Comparison of ENCODE assay signal across 10 cellular contexts in genomic region chr6:24883618-24884017, GRCh38. TPM values are rescaled to one million over a fixed set of nuclear protein-coding genes. Genes with fewer than 3 reads are reported as not detected.
DNase-seq lines count a peak whose midpoint lies in the region; ATAC-seq, FAIRE-seq and TF ChIP-seq lines count a peak whose summit lies in the region.
"Had no signal": no experiment of that assay in that cellular context is flagged by ENCODE, and none has a peak within 500 bp of the region (broad histone marks: within the 10 kb centered on the region; RNA-seq: fewer than 3 reads in every experiment).

No MANE protein-coding gene starts in this region.

- intact Hi-C loops in GM12878 (cut with micrococcal nuclease; ENCODE audit: unreplicated experiment) (loop anchor here (2.0 kb wide), 1 partner anchor 49 kb away; no protein-coding TSS in a partner anchor), PC-9 (cut with micrococcal nuclease; ENCODE audit: unreplicated experiment) (no loop called here), thyroid gland (cut with DNase I) (no loop called here)

- H3K9me3 ChIP-seq in GM12878 (replicated peaks; ENCODE audit: control insufficient read depth, insufficient read depth, low read length) = peaks cover 2% of the 10 kb centered on the region; the same call in 1 of the 3 replicates
- peaks cover 2% of the 10 kb centered on the region; the same call in 1 of the 2 replicates for H3K9me3 ChIP-seq in PC-9 (ENCODE audit: insufficient read depth, low read depth)
- no peaks in the 10 kb centered on the region for H3K9me3 ChIP-seq in thyroid gland

- H3K79me2 ChIP-seq in GM12878 (ENCODE audit: control insufficient read depth, insufficient read depth, low read length) (peaks cover 2% of the 10 kb centered on the region), PC-9 (ENCODE audit: low read depth) (no peaks in the 10 kb centered on the region)

- peaks cover 7% of the 10 kb centered on the region; the same call in 1 of the 2 replicates for H3F3A ChIP-seq in PC-9 (ENCODE audit: insufficient read depth, low read depth)

- peak; percentile 51 for DNase-seq in AG09319 (ENCODE audit: extremely low read depth, low read depth)
- peak; percentile 84 for DNase-seq in GM12878 (ENCODE audit: low read depth, low spot score)
- no peak for DNase-seq in cerebellum (ENCODE audit: low spot score)
- DNase-seq in PC-9 = no peak
- no peak for DNase-seq in thyroid gland

- no TSS peak for BruUV-seq in GM12878 (replicated peaks; lab: Mats Ljungman, UMichigan)
- no TSS peak for BruUV-seq in PC-9 (replicated peaks; lab: Mats Ljungman, UMichigan)

- H3K27ac ChIP-seq in GM12878 (ENCODE audit: control insufficient read depth, insufficient read depth) = peak overlapping the region; percentile 60; the same call in 1 of the 2 replicates
- no peak overlapping the region for H3K27ac ChIP-seq in PC-9
- no peak overlapping the region for H3K27ac ChIP-seq in thyroid gland

- no peaks in the 10 kb centered on the region for H3K36me3 ChIP-seq in GM12878 (ENCODE audit: control insufficient read depth in 2 of 2, insufficient read depth in 2 of 2, low read length in 1 of 2)
- no peaks in the 10 kb centered on the region for H3K36me3 ChIP-seq in PC-9 (ENCODE audit: low read depth)
- no peaks in the 10 kb centered on the region for H3K36me3 ChIP-seq in thyroid gland

- ATAC-seq in GM19395 (IDR thresholded peaks at IDR 0.05; ENCODE audit: unreplicated experiment) (peak; percentile 66), HG03558 (IDR thresholded peaks at IDR 0.05; ENCODE audit: extremely low read depth, unreplicated experiment) (peak; percentile 63), GM12878 (peak; percentile 90), HG02840 (IDR thresholded peaks at IDR 0.05; ENCODE audit: low FRiP score, unreplicated experiment) (no peak)

- TF ChIP-seq RAD21 in GM12878 (IDR thresholded peaks at IDR 0.05; ENCODE audit: insufficient read depth, low read depth, low read length) = no peak

- H3K9me2 ChIP-seq in PC-9 (ENCODE audit: insufficient read depth) = no peaks in the 10 kb centered on the region

- TF ChIP-seq CTCF in AG09319 (IDR thresholded peaks at IDR 0.05; ENCODE audit: low read depth, low read length) (no peak), GM12878 (IDR thresholded peaks at IDR 0.05 in 2 of 3, conservative IDR thresholded peaks at IDR 0.05 in 1 of 3; ENCODE audit: control insufficient read depth in 2 of 3, extremely low read depth in 1 of 3, insufficient read depth in 1 of 3, low read depth in 3 of 3, low read length in 3 of 3) (no peak), PC-9 (conservative IDR thresholded peaks at IDR 0.05) (no peak), thyroid gland (IDR thresholded peaks at IDR 0.05) (no peak)

- H3K4me3 ChIP-seq in GM12878 (no peak overlapping the region), PC-9 (no peak overlapping the region), thyroid gland (replicated peaks in 1 of 3) (no peak overlapping the region)

- WGBS in GM12878 (ENCODE audit: insufficient coverage, insufficient replicate concordance, low lambda C conversion rate, missing lambda C conversion rate) = under 1% methylated on average over 5 of the region's 5 CpGs
- WGBS in thyroid gland, 2 donors = 82% methylated on average over 5 of the region's 5 CpGs

- no peaks in the 10 kb centered on the region for H4K20me1 ChIP-seq in GM12878 (ENCODE audit: control insufficient read depth, insufficient read depth)
- H4K20me1 ChIP-seq in PC-9 (ENCODE audit: insufficient read depth) = no peaks in the 10 kb centered on the region

- in situ Hi-C loops in GM12878 (cut with MboI) = no loop called here

- peak; percentile 54 to 74; a peak in 3 of 4 replicates for TF ChIP-seq EP300 in GM12878 (IDR thresholded peaks at IDR 0.05; ENCODE audit: borderline replicate concordance in 1 of 2, control insufficient read depth in 1 of 2, low read depth in 2 of 2, low read length in 2 of 2)

- peak overlapping the region; percentile 34 for H2AFZ ChIP-seq in GM12878 (ENCODE audit: control insufficient read depth, low read depth, low read length)
- no peak overlapping the region for H2AFZ ChIP-seq in PC-9

- peak; percentile 49 for FAIRE-seq in GM12878 (lab: Jason Lieb, UNC)
- FAIRE-seq: islet of Langerhans, TTC549 had no signal

- RAD21 ChIA-PET in GM12878 (lab: Charles Lee; ENCODE audit: unreplicated experiment) = interaction anchor here (1.0 to 2.4 kb wide), 9 partner anchors 26 to 144 kb away, joined by 3 to 10 read pairs (median 4); partner anchors contain the start of gene RIPOR2

- H3K9ac ChIP-seq in GM12878 (ENCODE audit: control insufficient read depth, insufficient read depth, low read length) = no peak overlapping the region; the same call in 1 of the 2 replicates

- CTCF ChIA-PET in GM12878 (lab: Yijun Ruan, JAX) = interaction anchor here (0.6 to 11.2 kb wide), 12 partner anchors 10 to 303 kb away, joined by 3 to 84 read pairs (median 4); no protein-coding TSS in a partner anchor
- CTCF ChIA-PET in PC-9 (lab: Charles Lee) = no interaction called here

- peaks cover 33% of the 10 kb centered on the region for H3K4me1 ChIP-seq in GM12878 (ENCODE audit: control insufficient read depth, insufficient read depth, low read length)
- peaks cover 15% of the 10 kb centered on the region for H3K4me1 ChIP-seq in PC-9 (replicated peaks; ENCODE audit: insufficient read depth)
- no peaks in the 10 kb centered on the region for H3K4me1 ChIP-seq in thyroid gland

- POLR2A ChIA-PET in GM12878 (lab: Charles Lee) (interaction anchor here (0.6 to 1.5 kb wide), 3 partner anchors 26 to 132 kb away, joined by 3 to 7 read pairs (median 3); no protein-coding TSS in a partner anchor), PC-9 (lab: Charles Lee; ENCODE audit: unreplicated experiment) (no interaction called here)

- TF ChIP-seq POLR2A in GM12878 (IDR thresholded peaks at IDR 0.05; ENCODE audit: low read depth, low read length) (no peak), thyroid gland (IDR thresholded peaks at IDR 0.05) (no peak)

- H3K4me2 ChIP-seq in GM12878 (ENCODE audit: control insufficient read depth, insufficient read depth) (peak overlapping the region; percentile 77), PC-9 (no peak overlapping the region)

- SMC1A ChIA-PET in GM12878 (lab: Charles Lee; ENCODE audit: uncharacterized antibody, unreplicated experiment) = interaction anchor here (0.7 to 6.5 kb wide), 18 partner anchors 8 to 179 kb away, joined by 3 to 47 read pairs (median 6); partner anchors contain the start of gene RIPOR2

- H3K27me3 ChIP-seq in GM12878 (replicated peaks in 1 of 2; ENCODE audit: control insufficient read depth in 2 of 2, insufficient read depth in 2 of 2, low read length in 1 of 2) (no peaks in the 10 kb centered on the region), PC-9 (ENCODE audit: insufficient read depth, low read depth) (no peaks in the 10 kb centered on the region), thyroid gland (no peaks in the 10 kb centered on the region)

TF ChIP-seq in GM12878, 131 proteins besides CTCF, POLR2A, EP300 and RAD21 (continues in another document):
- TF ChIP-seq, protein P1, sequence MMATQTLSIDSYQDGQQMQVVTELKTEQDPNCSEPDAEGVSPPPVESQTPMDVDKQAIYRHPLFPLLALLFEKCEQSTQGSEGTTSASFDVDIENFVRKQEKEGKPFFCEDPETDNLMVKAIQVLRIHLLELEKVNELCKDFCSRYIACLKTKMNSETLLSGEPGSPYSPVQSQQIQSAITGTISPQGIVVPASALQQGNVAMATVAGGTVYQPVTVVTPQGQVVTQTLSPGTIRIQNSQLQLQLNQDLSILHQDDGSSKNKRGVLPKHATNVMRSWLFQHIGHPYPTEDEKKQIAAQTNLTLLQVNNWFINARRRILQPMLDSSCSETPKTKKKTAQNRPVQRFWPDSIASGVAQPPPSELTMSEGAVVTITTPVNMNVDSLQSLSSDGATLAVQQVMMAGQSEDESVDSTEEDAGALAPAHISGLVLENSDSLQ (IDR thresholded peaks at IDR 0.05) = 0 out of 2 replicates have a peak, but pooled peaks have one; percentile 26
- 0 out of 2 replicates have a peak, but pooled peaks have one; percentile 16 for TF ChIP-seq TBL1XR1 (IDR thresholded peaks at IDR 0.05; ENCODE audit: low read depth, low read length)
- peak; percentile 97 for TF ChIP-seq EED (IDR thresholded peaks at IDR 0.05; ENCODE audit: low read depth)
- peak; percentile 17 to 36; a peak in 2 of 4 replicates for TF ChIP-seq BHLHE40 (IDR thresholded peaks at IDR 0.05; ENCODE audit: borderline replicate concordance in 1 of 2, low read depth in 2 of 2, low read length in 1 of 2)
- peak; percentile 78 for TF ChIP-seq JUNB (IDR thresholded peaks at IDR 0.05)
- no peak for TF ChIP-seq KDM1A (IDR thresholded peaks at IDR 0.05; ENCODE audit: borderline replicate concordance)
- peak; percentile 81; the same call in 1 of the 2 replicates for TF ChIP-seq MTA3 (IDR thresholded peaks at IDR 0.05; ENCODE audit: borderline replicate concordance, low read length)
- TF ChIP-seq SUZ12 (IDR thresholded peaks at IDR 0.05; ENCODE audit: unreplicated experiment) = no peak

RNA-seq across cellular contexts. Expression of gene RIPOR2, which starts 52.1 kb away (rescaled TPM):
- total RNA-seq in GM12878 (2013; cell fraction: nucleolus; rRNA removed) = 176 and 194 TPM in 2 replicates
- total RNA-seq in GM12878 (2014; rRNA removed) (38.6 and 38.9 TPM in 2 replicates), GM12878 (2014; rRNA removed; fragmentation: Illumina TruSeq; extraction: Trizol) (38.7 and 40.5 TPM in 2 replicates), GM12878 (2021) (37.9 and 41.1 TPM in 2 replicates), cerebellum (34.9 TPM), PC-9 (2021) (0.63 and 0.94 TPM in 2 replicates), thyroid gland (10 to 100 TPM in 1 of 4 donors, 1 to 10 TPM in 3; 3.1 to 13.0 (median 8.4) TPM)
- polyA plus RNA-seq in GM12878 (2011; ENCODE audit: low read depth) = 19.2 TPM
- polyA plus RNA-seq in GM12878 (2011; rRNA removed) (47.4 and 48.2 TPM in 2 replicates), GM12878 (2014; fragmentation: Illumina TruSeq; extraction: Trizol) (44.9 and 49.9 TPM in 2 replicates), GM12878 (2014; fragmentation: Nextera tagmentation; extraction: Ambion mirVana) (10 to 100 TPM; 22.2 to 23.6 TPM), GM12878 (2014; rRNA removed) (28.9 and 30.8 TPM in 2 replicates), GM12878 (2016; fragmentation: Nextera tagmentation; extraction: Ambion mirVana) (10 to 100 TPM; 25.9 TPM)
- polyA plus RNA-seq in GM12878 (2011; cell fraction: cytosol; rRNA removed) = 31.8 and 32.2 TPM in 2 replicates
- polyA plus RNA-seq in GM12878 (2011; cell fraction: nucleus; rRNA removed) = 24.3 and 24.9 TPM in 2 replicates
- polyA plus RNA-seq in GM12878 (2012) = 21.1 and 21.5 TPM in 2 replicates
- 66.1 and 82.5 TPM in 2 replicates for polyA minus RNA-seq in GM12878 (2011; rRNA and poly(A)+ RNA removed)
- 17.1 and 17.3 TPM in 2 replicates for polyA minus RNA-seq in GM12878 (2011; cell fraction: cytosol; rRNA and poly(A)+ RNA removed)
- polyA minus RNA-seq in GM12878 (2011; cell fraction: nucleus; rRNA and poly(A)+ RNA removed) = 31.1 and 44.0 TPM in 2 replicates

Comparison
In these comparisons a context has a peak if more than half of its experiments do, and no peak if none do; other contexts are left out.
1. DNase-seq: peak in AG09319 (single experiment) and GM12878 (single experiment); none in cerebellum (single experiment), PC-9 (0 of 2) and thyroid gland (0 of 2).